Comparison of ENCODE assay signal across 8 cellular contexts in the genomic region with DNA sequence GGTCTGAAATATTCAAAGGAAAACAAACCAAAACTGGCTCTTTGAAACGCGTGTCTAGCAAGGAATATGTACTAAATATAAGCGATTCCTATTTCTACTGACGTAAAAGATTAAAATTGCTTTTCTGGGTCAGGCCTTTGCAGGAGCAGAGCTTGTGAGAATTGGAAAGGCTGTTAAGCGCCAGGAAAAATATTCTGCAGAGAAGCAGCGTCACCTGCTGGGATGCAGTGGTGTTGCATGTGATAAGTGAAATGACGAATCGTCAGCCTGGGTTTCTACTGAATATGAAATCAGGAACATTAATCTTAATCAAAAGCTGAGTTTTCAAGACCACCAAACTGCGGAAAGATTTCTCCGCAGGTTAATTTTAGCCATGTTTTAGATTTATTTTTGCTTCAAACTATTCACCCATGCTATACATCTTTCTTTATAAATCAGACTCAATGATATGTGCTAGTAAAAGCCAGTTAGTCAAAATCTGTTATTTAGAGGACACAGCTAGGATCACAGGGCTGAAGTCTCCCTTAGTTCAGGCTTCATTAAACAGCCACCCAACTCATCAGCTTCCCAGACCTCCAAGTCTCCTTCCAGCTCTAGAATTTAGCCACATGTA.
DNase-seq lines count a peak whose midpoint lies in the region; ATAC-seq, FAIRE-seq and TF ChIP-seq lines count a peak whose summit lies in the region.

No MANE protein-coding gene starts in this region.

- H3K9me3 ChIP-seq in HAP-1 = no peaks in the 10 kb centered on the region

- intact Hi-C loops in lower leg skin (cut with DNase I; ENCODE audit: low total_unique reads) = loop anchor here (5.0 kb wide), 1 partner anchor 710 kb away; no protein-coding TSS in a partner anchor

- TF ChIP-seq CTCF in D721Med (IDR thresholded peaks at IDR 0.05; ENCODE audit: insufficient read depth, missing control alignments) (peak; percentile 94), WI38 (IDR thresholded peaks at IDR 0.05; ENCODE audit: low read depth, low read length) (peak; percentile 87), lower leg skin (IDR thresholded peaks at IDR 0.05) (peak in 1 of 3 donors; percentile 95)

- DNase-seq in D721Med (ENCODE audit: insufficient read length, low spot score) (peak; percentile 26), HAP-1 (ENCODE audit: low spot score in 2 of 2) (peak; percentile 51 to 72), NCI-H1930 (lab: John Stamatoyannopoulos, UW) (peak; percentile 17 to 26), dedifferentiated amniotic fluid mesenchymal stem cell (ENCODE audit: extremely low spot score) (peak; percentile 82), lower leg skin (ENCODE audit: low spot score in 2 of 2) (peak; percentile 74 to 91)
- peak; percentile 7 to 25 for DNase-seq in stimulated activated CD8-positive, alpha-beta memory T cell treated with anti-CD3 and anti-CD28 coated beads, Interleukin-2, amount 100 ng/mL, for 48 hours (ENCODE audit: low read depth in 2 of 2)

- no peaks in the 10 kb centered on the region for H3K4me1 ChIP-seq in HAP-1

- ATAC-seq in GM18868 (IDR thresholded peaks at IDR 0.05; ENCODE audit: unreplicated experiment) = no peak

- no peaks in the 10 kb centered on the region for H3K36me3 ChIP-seq in HAP-1 (replicated peaks)

- FAIRE-seq in D721Med (lab: Jason Lieb, UNC) = peak; percentile 29

- H3K4me3 ChIP-seq in HAP-1 = no peak overlapping the region
- no peak overlapping the region for H3K4me3 ChIP-seq in WI38 (ENCODE audit: low read depth, low read length)
- H3K4me3 ChIP-seq in lower leg skin (ENCODE audit: low read depth, poor library complexity, severe bottlenecking) = no peak overlapping the region

- TF ChIP-seq POLR2A in lower leg skin (IDR thresholded peaks at IDR 0.05) = no peak

- in situ Hi-C loops in HAP-1 (cut with MboI; ENCODE audit: low sequenced_read_pairs) = loop anchor here (25.0 kb wide), 1 partner anchor 720 kb away; no protein-coding TSS in a partner anchor

- WGBS in lower leg skin, 2 donors = 4 to 49% methylated on average over 10 of the region's 10 CpGs

- peaks cover 7% of the 10 kb centered on the region; the same call in 1 of the 2 replicates for H3K27me3 ChIP-seq in HAP-1 (ENCODE audit: low read depth)

Comparison
In these comparisons a context has a peak if more than half of its experiments do, and no peak if none do; other contexts are left out.
1. DNase-seq: peak in every context shown above with its lines; median percentile 82 in lower leg skin; 82 in dedifferentiated amniotic fluid mesenchymal stem cell; 62 in HAP-1; 26 in D721Med; 22 in NCI-H1930; 16 in stimulated activated CD8-positive, alpha-beta memory T cell treated with anti-CD3 and anti-CD28 coated beads, Interleukin-2, amount 100 ng/mL, for 48 hours.